ENCODE assay signal across 2 cellular contexts in the genomic region with DNA sequence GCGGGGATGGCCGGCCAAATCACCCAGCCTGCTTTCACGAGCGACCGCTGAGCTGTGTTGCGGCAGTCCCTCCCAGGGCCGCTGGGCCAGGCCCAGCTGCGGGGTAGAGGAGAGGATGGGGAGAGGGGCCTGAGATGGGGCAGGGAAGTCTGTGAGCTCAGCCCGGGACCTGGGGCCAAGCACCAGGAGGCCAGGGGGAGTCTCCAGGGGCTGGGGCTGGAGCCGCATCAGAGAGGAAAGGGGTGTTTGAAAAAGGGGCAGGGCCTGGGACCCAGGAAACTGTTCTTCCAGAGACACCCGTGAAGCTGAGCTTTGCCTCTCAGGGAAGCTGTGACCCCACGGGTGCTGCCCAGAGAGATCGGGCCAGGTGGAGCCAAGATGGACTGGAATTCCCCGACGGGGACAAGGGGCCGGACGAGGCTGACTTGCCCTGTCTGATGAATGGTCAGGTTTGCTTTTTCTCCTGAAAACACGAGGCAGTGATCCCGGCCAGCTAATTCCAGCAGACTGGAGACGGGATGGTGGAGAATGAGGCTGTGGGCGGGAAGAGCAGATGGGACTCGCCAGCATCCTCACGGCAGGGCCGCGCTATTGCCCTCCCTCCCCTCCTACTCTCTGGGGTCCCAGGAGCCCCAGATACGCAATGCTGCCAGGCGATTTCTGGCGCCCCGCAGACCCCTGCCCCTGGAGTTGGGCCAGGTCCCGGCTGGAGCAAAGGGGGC.
TF ChIP-seq lines count a peak whose summit lies in the region.

No MANE protein-coding gene starts in this region.

TF ChIP-seq in A549, 52 proteins besides CTCF, POLR2A, EP300 and RAD21 (continued from another document):
- TF ChIP-seq, protein P1, sequence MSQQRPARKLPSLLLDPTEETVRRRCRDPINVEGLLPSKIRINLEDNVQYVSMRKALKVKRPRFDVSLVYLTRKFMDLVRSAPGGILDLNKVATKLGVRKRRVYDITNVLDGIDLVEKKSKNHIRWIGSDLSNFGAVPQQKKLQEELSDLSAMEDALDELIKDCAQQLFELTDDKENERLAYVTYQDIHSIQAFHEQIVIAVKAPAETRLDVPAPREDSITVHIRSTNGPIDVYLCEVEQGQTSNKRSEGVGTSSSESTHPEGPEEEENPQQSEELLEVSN (IDR thresholded peaks at IDR 0.05; ENCODE audit: borderline replicate concordance, low read depth), result peak; percentile 70
- TF ChIP-seq TP53 (CRISPR knock-in tag; IDR thresholded peaks at IDR 0.05), result no peak
- no peak for TF ChIP-seq ZC3H11A (IDR thresholded peaks at IDR 0.05)
- no peak for TF ChIP-seq GATA3 (IDR thresholded peaks at IDR 0.05; ENCODE audit: borderline replicate concordance)
- TF ChIP-seq HOXB5 (CRISPR knock-in tag; IDR thresholded peaks at IDR 0.05), result 0 out of 2 replicates have a peak, but pooled peaks have one; percentile 59
- no peak for TF ChIP-seq CHD2 (IDR thresholded peaks at IDR 0.05; ENCODE audit: low read length, partially characterized antibody)
- TF ChIP-seq KDM1A (IDR thresholded peaks at IDR 0.05; ENCODE audit: low read depth), result no peak
- TF ChIP-seq, protein P2, sequence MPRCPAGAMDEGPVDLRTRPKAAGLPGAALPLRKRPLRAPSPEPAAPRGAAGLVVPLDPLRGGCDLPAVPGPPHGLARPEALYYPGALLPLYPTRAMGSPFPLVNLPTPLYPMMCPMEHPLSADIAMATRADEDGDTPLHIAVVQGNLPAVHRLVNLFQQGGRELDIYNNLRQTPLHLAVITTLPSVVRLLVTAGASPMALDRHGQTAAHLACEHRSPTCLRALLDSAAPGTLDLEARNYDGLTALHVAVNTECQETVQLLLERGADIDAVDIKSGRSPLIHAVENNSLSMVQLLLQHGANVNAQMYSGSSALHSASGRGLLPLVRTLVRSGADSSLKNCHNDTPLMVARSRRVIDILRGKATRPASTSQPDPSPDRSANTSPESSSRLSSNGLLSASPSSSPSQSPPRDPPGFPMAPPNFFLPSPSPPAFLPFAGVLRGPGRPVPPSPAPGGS (IDR thresholded peaks at IDR 0.05), result no peak
- no peak; the same call in 1 of the 2 replicates for TF ChIP-seq TFCP2L1 (CRISPR knock-in tag; IDR thresholded peaks at IDR 0.05)
- peak; percentile 59; the same call in 1 of the 2 replicates for TF ChIP-seq EHF (CRISPR knock-in tag; IDR thresholded peaks at IDR 0.05)
- TF ChIP-seq ZSCAN20 (CRISPR knock-in tag; IDR thresholded peaks at IDR 0.05), result no peak
- peak; percentile 39; the same call in 1 of the 2 replicates for TF ChIP-seq ZNF302 (CRISPR knock-in tag; IDR thresholded peaks at IDR 0.05)
- TF ChIP-seq JUN (IDR thresholded peaks at IDR 0.05), result 0 out of 5 replicates have a peak, but pooled peaks have one; percentile 18 to 44
- no peak for TF ChIP-seq SREBF2 (IDR thresholded peaks at IDR 0.05)
- no peak for TF ChIP-seq HEYL (CRISPR knock-in tag; IDR thresholded peaks at IDR 0.05)
- no peak for TF ChIP-seq MYC (IDR thresholded peaks at IDR 0.05; ENCODE audit: borderline replicate concordance, low read length)
- 0 out of 2 replicates have a peak, but pooled peaks have one; percentile 41 for TF ChIP-seq HOXA7 (CRISPR knock-in tag; IDR thresholded peaks at IDR 0.05)
- no peak for TF ChIP-seq BHLHE40 (IDR thresholded peaks at IDR 0.05; ENCODE audit: low read depth, low read length)
- TF ChIP-seq, protein P3, sequence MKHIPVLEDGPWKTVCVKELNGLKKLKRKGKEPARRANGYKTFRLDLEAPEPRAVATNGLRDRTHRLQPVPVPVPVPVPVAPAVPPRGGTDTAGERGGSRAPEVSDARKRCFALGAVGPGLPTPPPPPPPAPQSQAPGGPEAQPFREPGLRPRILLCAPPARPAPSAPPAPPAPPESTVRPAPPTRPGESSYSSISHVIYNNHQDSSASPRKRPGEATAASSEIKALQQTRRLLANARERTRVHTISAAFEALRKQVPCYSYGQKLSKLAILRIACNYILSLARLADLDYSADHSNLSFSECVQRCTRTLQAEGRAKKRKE (CRISPR knock-in tag; IDR thresholded peaks at IDR 0.05; ENCODE audit: low read depth), result peak; percentile 38; the same call in 1 of the 2 replicates
- TF ChIP-seq POLR2AphosphoS2 (conservative IDR thresholded peaks at IDR 0.05; ENCODE audit: low read length), result no peak
- TF ChIP-seq, protein P4, sequence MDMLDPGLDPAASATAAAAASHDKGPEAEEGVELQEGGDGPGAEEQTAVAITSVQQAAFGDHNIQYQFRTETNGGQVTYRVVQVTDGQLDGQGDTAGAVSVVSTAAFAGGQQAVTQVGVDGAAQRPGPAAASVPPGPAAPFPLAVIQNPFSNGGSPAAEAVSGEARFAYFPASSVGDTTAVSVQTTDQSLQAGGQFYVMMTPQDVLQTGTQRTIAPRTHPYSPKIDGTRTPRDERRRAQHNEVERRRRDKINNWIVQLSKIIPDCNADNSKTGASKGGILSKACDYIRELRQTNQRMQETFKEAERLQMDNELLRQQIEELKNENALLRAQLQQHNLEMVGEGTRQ (IDR thresholded peaks at IDR 0.05), result no peak
- TF ChIP-seq JUNB (IDR thresholded peaks at IDR 0.05), result no peak
- TF ChIP-seq RARB (CRISPR knock-in tag; IDR thresholded peaks at IDR 0.05), result no peak
- no peak for TF ChIP-seq RCOR1 (IDR thresholded peaks at IDR 0.05; ENCODE audit: low read depth, low read length)
- TF ChIP-seq NR3C1 (IDR thresholded peaks at IDR 0.05), result no peak
- TF ChIP-seq, protein P5, sequence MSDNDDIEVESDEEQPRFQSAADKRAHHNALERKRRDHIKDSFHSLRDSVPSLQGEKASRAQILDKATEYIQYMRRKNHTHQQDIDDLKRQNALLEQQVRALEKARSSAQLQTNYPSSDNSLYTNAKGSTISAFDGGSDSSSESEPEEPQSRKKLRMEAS (IDR thresholded peaks at IDR 0.05), result peak; percentile 48
- TF ChIP-seq HOXB13 (CRISPR knock-in tag; IDR thresholded peaks at IDR 0.05; ENCODE audit: low read depth), result peak; percentile 67; the same call in 1 of the 2 replicates
- TF ChIP-seq, protein P6, sequence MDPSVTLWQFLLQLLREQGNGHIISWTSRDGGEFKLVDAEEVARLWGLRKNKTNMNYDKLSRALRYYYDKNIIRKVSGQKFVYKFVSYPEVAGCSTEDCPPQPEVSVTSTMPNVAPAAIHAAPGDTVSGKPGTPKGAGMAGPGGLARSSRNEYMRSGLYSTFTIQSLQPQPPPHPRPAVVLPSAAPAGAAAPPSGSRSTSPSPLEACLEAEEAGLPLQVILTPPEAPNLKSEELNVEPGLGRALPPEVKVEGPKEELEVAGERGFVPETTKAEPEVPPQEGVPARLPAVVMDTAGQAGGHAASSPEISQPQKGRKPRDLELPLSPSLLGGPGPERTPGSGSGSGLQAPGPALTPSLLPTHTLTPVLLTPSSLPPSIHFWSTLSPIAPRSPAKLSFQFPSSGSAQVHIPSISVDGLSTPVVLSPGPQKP (IDR thresholded peaks at IDR 0.05; ENCODE audit: low read depth, low read length), result no peak
- TF ChIP-seq SMC3 (IDR thresholded peaks at IDR 0.05), result no peak
TF ChIP-seq in A549: peak in this region for 9.

TF ChIP-seq in endothelial cell of umbilical vein, 7 proteins besides CTCF, POLR2A, EP300 and RAD21 (continued from another document):
- no peak for TF ChIP-seq EZH2 (IDR thresholded peaks at IDR 0.05; ENCODE audit: borderline replicate concordance, low read depth, low read length, severe bottlenecking)
- TF ChIP-seq GATA2 (IDR thresholded peaks at IDR 0.05; ENCODE audit: insufficient read depth, insufficient read length, low read depth, low read length), result no peak
- TF ChIP-seq POLR2AphosphoS5 (IDR thresholded peaks at IDR 0.05; ENCODE audit: insufficient read depth, low read depth, low read length), result no peak
